ENCODE assay signal across 15 cellular contexts in the genomic region with DNA sequence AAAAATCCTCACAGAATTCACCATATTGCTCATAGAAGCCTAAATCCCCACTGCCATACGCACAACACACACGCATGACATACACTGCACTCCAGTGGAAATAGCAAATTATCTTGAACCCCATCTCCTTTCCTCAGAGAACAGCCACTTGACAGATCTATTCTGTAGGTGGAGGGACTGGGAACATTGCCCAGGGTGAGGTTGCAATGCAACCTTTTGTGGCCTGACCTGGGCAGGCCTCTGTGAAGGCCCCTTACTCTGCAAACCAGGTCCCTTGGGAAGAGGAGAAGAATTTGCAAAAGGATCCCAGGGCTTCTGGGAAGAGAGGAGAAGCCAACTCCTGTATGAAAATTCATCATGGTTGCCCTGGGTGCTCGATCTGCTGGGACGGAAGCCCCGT.
"Had no signal": no experiment of that assay in that cellular context is flagged by ENCODE, and none has a peak within 500 bp of the region (broad histone marks: within the 10 kb centered on the region; RNA-seq: fewer than 3 reads in every experiment).

No MANE protein-coding gene starts in this region.

- H3K27me3 ChIP-seq: adrenal gland, transverse colon had no signal

- H3K36me3 Mint-ChIP-seq: activated naive CD4-positive, alpha-beta T cell treated with anti-CD3 and anti-CD28 coated beads, Interleukin-2, amount 50 U/mL, for 72 hours; natural killer cell had no signal

- H3K4me3 Mint-ChIP-seq: effector memory CD8-positive, alpha-beta T cell; natural killer cell; stimulated activated naive CD8-positive, alpha-beta T cell treated with anti-CD3 and anti-CD28 coated beads, Interleukin-15, Interleukin-2, amounts not matched to agents 100 ng/mL and 50 ng/mL, for 24 hours had no signal

- H3K27ac ChIP-seq: adrenal gland, SK-N-MC, transverse colon, WERI-Rb-1 had no signal

- H3K9me3 Mint-ChIP-seq: activated naive CD4-positive, alpha-beta T cell treated with anti-CD3 and anti-CD28 coated beads, Interleukin-2, amount 50 U/mL, for 72 hours; effector memory CD8-positive, alpha-beta T cell; natural killer cell; stimulated activated naive CD8-positive, alpha-beta T cell treated with anti-CD3 and anti-CD28 coated beads, Interleukin-15, Interleukin-2, amounts not matched to agents 100 ng/mL and 50 ng/mL, for 24 hours had no signal

- H3K27ac Mint-ChIP-seq: activated naive CD4-positive, alpha-beta T cell treated with anti-CD3 and anti-CD28 coated beads, Interleukin-2, amount 50 U/mL, for 72 hours; effector memory CD8-positive, alpha-beta T cell; natural killer cell; stimulated activated naive CD8-positive, alpha-beta T cell treated with anti-CD3 and anti-CD28 coated beads, Interleukin-15, Interleukin-2, amounts not matched to agents 100 ng/mL and 50 ng/mL, for 24 hours had no signal

- H3K36me3 ChIP-seq: adrenal gland, transverse colon, WERI-Rb-1 had no signal

- H3K9me3 ChIP-seq: adrenal gland, transverse colon had no signal

- ATAC-seq: activated naive CD4-positive, alpha-beta T cell treated with anti-CD3 and anti-CD28 coated beads, Interleukin-2, amount 50 U/mL, for 72 hours; effector memory CD8-positive, alpha-beta T cell; natural killer cell had no signal

- H3K4me3 ChIP-seq: adrenal gland, SK-N-MC, transverse colon had no signal

- H3K4me1 Mint-ChIP-seq: natural killer cell had no signal

- DNase-seq: activated CD4-positive, alpha-beta T cell treated with anti-CD3 and anti-CD28 coated beads, Interleukin-2, amount 50 U/mL, for 48 hours; activated gamma-delta T cell treated with Interleukin-2 at 50 U/mL for 16 hours; dermis blood vessel endothelial cell; effector memory CD8-positive, alpha-beta T cell; foreskin melanocyte; hypothalamus; mesendoderm; natural killer cell; nucleus accumbens; transverse colon; WERI-Rb-1 had no signal

- H3K4me1 ChIP-seq: adrenal gland had no signal
